In the genomic region with DNA sequence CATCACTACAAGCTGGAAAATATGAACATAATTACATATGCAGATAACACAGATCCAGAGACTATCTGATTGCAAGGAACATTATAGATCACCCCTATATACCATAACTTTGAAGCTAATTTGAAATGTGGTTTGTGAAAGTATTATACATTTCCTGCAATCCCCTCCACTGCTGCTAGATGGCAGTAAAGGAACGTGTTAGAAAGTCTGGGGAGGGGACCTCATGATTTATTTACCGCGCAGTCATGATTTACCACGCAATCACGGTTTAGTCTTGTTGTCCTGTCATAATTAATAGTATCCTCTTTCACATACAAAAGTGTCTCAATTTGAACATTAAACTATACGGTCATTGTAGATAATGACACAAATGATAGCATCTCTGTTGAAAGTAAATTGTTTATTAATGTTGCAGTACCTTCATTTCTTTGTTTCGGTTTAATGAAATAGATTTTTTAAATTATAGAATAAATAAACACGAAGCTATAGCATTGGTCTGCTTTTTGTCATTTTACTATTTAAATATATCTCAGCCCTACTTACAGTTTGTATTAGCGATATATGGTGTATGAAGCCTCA, we compare ENCODE assay signal across 8 cellular contexts.
DNase-seq lines count a peak whose midpoint lies in the region; ATAC-seq and TF ChIP-seq lines count a peak whose summit lies in the region.

No MANE protein-coding gene starts in this region.

- DNase-seq in Daoy (ENCODE audit: low read depth) (peak; percentile 78), H7 (peak; percentile 67), NCI-H2171 (lab: John Stamatoyannopoulos, UW) (peak; percentile 18), endodermal cell (peak; percentile 76)
- DNase-seq in activated CD4-positive, CD25-positive, alpha-beta regulatory T cell treated with anti-CD3 and anti-CD28 coated beads, Interleukin-2, amount 50 U/mL, for 72 hours: peak; percentile 41
- peak; percentile 76 for DNase-seq in natural killer cell treated with Interleukin-12 subunit alpha and Interleukin-12 subunit beta and Interleukin-15 and Interleukin-18, amount 100 ng/mL, for 72 hours (ENCODE audit: low spot score)

- no peaks in the 10 kb centered on the region for H3K4me1 Mint-ChIP-seq in endodermal cell
- H3K4me1 Mint-ChIP-seq in natural killer cell treated with Interleukin-12 subunit alpha and Interleukin-12 subunit beta and Interleukin-15 and Interleukin-18, amount 100 ng/mL, for 72 hours (ENCODE audit: low read depth in 2 of 2): peaks cover 0 to 2% of the 10 kb centered on the region in 2 donors

- H3K4me3 ChIP-seq in H7 (ENCODE audit: insufficient read depth, low read depth, low read length) (no peak overlapping the region), endodermal cell (ENCODE audit: low read length) (no peak overlapping the region)

- H3K36me3 Mint-ChIP-seq in endodermal cell (ENCODE audit: low read depth): no peaks in the 10 kb centered on the region
- no peaks in the 10 kb centered on the region for H3K36me3 Mint-ChIP-seq in natural killer cell treated with Interleukin-12 subunit alpha and Interleukin-12 subunit beta and Interleukin-15 and Interleukin-18, amount 100 ng/mL, for 72 hours

- no peak overlapping the region for H3K4me3 Mint-ChIP-seq in endodermal cell
- no peak overlapping the region for H3K4me3 Mint-ChIP-seq in natural killer cell treated with Interleukin-12 subunit alpha and Interleukin-12 subunit beta and Interleukin-15 and Interleukin-18, amount 100 ng/mL, for 72 hours

- H3K27ac ChIP-seq in endodermal cell (ENCODE audit: low read depth, low read length): no peak overlapping the region

- no peak overlapping the region for H3K9ac ChIP-seq in endodermal cell (ENCODE audit: extremely low read depth, low read length, poor library complexity, severe bottlenecking)

- peaks cover 9% of the 10 kb centered on the region for H3K27me3 Mint-ChIP-seq in endodermal cell (ENCODE audit: insufficient read depth)
- peaks cover 4 to 15% of the 10 kb centered on the region in 2 donors for H3K27me3 Mint-ChIP-seq in natural killer cell treated with Interleukin-12 subunit alpha and Interleukin-12 subunit beta and Interleukin-15 and Interleukin-18, amount 100 ng/mL, for 72 hours

- TF ChIP-seq CTCF in endodermal cell (conservative IDR thresholded peaks at IDR 0.05): peak; percentile 92

- H3K9me3 Mint-ChIP-seq in endodermal cell: no peaks in the 10 kb centered on the region
- H3K9me3 Mint-ChIP-seq in natural killer cell treated with Interleukin-12 subunit alpha and Interleukin-12 subunit beta and Interleukin-15 and Interleukin-18, amount 100 ng/mL, for 72 hours: no peaks in the 10 kb centered on the region

- H3K27me3 ChIP-seq in H7 (ENCODE audit: control insufficient read depth, insufficient read depth, low read length): no peaks in the 10 kb centered on the region
- peaks cover 9% of the 10 kb centered on the region for H3K27me3 ChIP-seq in endodermal cell (ENCODE audit: control insufficient read depth, insufficient read depth, low read length, poor library complexity, severe bottlenecking)

- H3K36me3 ChIP-seq in H7 (replicated peaks; ENCODE audit: control insufficient read depth, insufficient read depth, low read length) (no peaks in the 10 kb centered on the region), endodermal cell (ENCODE audit: control insufficient read depth, insufficient read depth, low read length) (no peaks in the 10 kb centered on the region)

- no peaks in the 10 kb centered on the region for H3K4me1 ChIP-seq in endodermal cell (ENCODE audit: control insufficient read depth, insufficient read depth, low read length)

- WGBS in endodermal cell (ENCODE audit: insufficient coverage in 1 of 2, insufficient read length in 1 of 2), 2 experiments: 7 to 26% methylated on average over 4 to 6 of the region's 9 CpGs

- H3K27ac Mint-ChIP-seq in endodermal cell: no peak overlapping the region
- H3K27ac Mint-ChIP-seq in natural killer cell treated with Interleukin-12 subunit alpha and Interleukin-12 subunit beta and Interleukin-15 and Interleukin-18, amount 100 ng/mL, for 72 hours: no peak overlapping the region

- no peaks in the 10 kb centered on the region for H3K9me3 ChIP-seq in endodermal cell (ENCODE audit: control insufficient read depth, low read length)

- ATAC-seq in natural killer cell treated with Interleukin-12 subunit alpha and Interleukin-12 subunit beta and Interleukin-15 and Interleukin-18, amount 100 ng/mL, for 72 hours: peak in 1 of 2 donors; percentile 50
- no peak for ATAC-seq in GM21723 (IDR thresholded peaks at IDR 0.05; ENCODE audit: unreplicated experiment)
- no peak for ATAC-seq in GM21423 (IDR thresholded peaks at IDR 0.05; ENCODE audit: unreplicated experiment)

Comparison
In these comparisons a context has a peak if more than half of its experiments do, and no peak if none do; other contexts are left out.
1. DNase-seq: peak in every context shown above with its lines; median percentile 78 in Daoy; 76 in endodermal cell; 76 in natural killer cell treated with Interleukin-12 subunit alpha and Interleukin-12 subunit beta and Interleukin-15 and Interleukin-18, amount 100 ng/mL, for 72 hours; 67 in H7; 41 in activated CD4-positive, CD25-positive, alpha-beta regulatory T cell treated with anti-CD3 and anti-CD28 coated beads, Interleukin-2, amount 50 U/mL, for 72 hours; 18 in NCI-H2171.